8 cellular contexts compared by ENCODE assay signal in the genomic region with DNA sequence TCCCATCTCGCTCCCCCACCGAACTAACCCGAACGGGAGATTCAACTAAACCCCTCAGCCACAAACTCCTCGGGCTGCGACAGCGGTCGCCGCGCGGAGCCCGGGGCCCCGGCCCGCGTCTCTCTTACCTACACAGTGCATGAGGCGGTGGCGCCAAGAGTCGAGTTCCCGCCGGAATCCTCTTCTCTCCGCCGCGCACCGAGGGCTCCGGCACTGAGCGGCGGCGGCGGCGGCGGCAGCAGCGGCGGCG. TPM values are rescaled to one million over a fixed set of nuclear protein-coding genes. Genes with fewer than 3 reads are reported as not detected.
DNase-seq lines count a peak whose midpoint lies in the region; ATAC-seq, FAIRE-seq and TF ChIP-seq lines count a peak whose summit lies in the region.

No MANE protein-coding gene starts in this region.

- peaks cover 2% of the 10 kb centered on the region for H3K36me3 Mint-ChIP-seq in T-helper 1 cell treated with Interleukin-12 subunit alpha and Interleukin-12 subunit beta and Interleukin-4 antibody, amounts not matched to agents 30 μg/mL and 1 μg/mL, for 36 hours (ENCODE audit: low read depth)

- TF ChIP-seq CTCF in kidney (IDR thresholded peaks at IDR 0.05; ENCODE audit: borderline replicate concordance, extremely low read depth, insufficient read depth) = no peak
- TF ChIP-seq CTCF in testis (IDR thresholded peaks at IDR 0.05) = no peak

- intact Hi-C loops in kidney (cut with DNase I) (no loop called here), testis (cut with DNase I; ENCODE audit: low total_unique reads) (no loop called here)

- H3K27ac Mint-ChIP-seq in T-helper 1 cell treated with Interleukin-12 subunit alpha and Interleukin-12 subunit beta and Interleukin-4 antibody, amounts not matched to agents 30 μg/mL and 1 μg/mL, for 36 hours = no peak overlapping the region

- H3K4me1 Mint-ChIP-seq in T-helper 1 cell treated with Interleukin-12 subunit alpha and Interleukin-12 subunit beta and Interleukin-4 antibody, amounts not matched to agents 30 μg/mL and 1 μg/mL, for 36 hours (ENCODE audit: low read depth) = peaks cover 17% of the 10 kb centered on the region

- DNase-seq in T-helper 1 cell (no peak), kidney (no peak), testis (no peak), SKM-1 treated with dmso at 0.1 percent for 144 hours (lab: John Stamatoyannopoulos, UW; ENCODE audit: unreplicated experiment) (no peak), SW 1271 (lab: John Stamatoyannopoulos, UW) (no peak)

- peak overlapping the region; percentile 84 for H3K4me3 Mint-ChIP-seq in T-helper 1 cell treated with Interleukin-12 subunit alpha and Interleukin-12 subunit beta and Interleukin-4 antibody, amounts not matched to agents 30 μg/mL and 1 μg/mL, for 36 hours

- 0 to 1% (median 0%) methylated on average over 9 to 34 of the region's 34 CpGs for WGBS in adipose tissue, 3 donors
- WGBS in testis, 2 donors = 1% methylated on average over 22 of the region's 34 CpGs; no CpG with 5 or more reads in 1 of the 2 donors

- H3K36me3 ChIP-seq in kidney (ENCODE audit: control insufficient read depth in 1 of 2, insufficient read depth in 2 of 2, low read length in 2 of 2) (no peaks in the 10 kb centered on the region), testis (ENCODE audit: low read depth, missing control alignments) (no peaks in the 10 kb centered on the region)

- H3K9ac ChIP-seq in kidney (ENCODE audit: low read length in 2 of 2) = peak overlapping the region in 1 of 2 donors; percentile 76

- peak; percentile 76 for TF ChIP-seq POLR2A in testis (IDR thresholded peaks at IDR 0.05)

- no peaks in the 10 kb centered on the region for H3K9me3 ChIP-seq in kidney (ENCODE audit: control insufficient read depth in 1 of 2, low read length in 2 of 2)
- no peaks in the 10 kb centered on the region for H3K9me3 ChIP-seq in testis

- peak overlapping the region; percentile 78 to 90 for H3K4me3 ChIP-seq in kidney (ENCODE audit: low read length in 2 of 2)
- peak overlapping the region; percentile 98 to 100 for H3K4me3 ChIP-seq in testis

- H3K27me3 Mint-ChIP-seq in T-helper 1 cell treated with Interleukin-12 subunit alpha and Interleukin-12 subunit beta and Interleukin-4 antibody, amounts not matched to agents 30 μg/mL and 1 μg/mL, for 36 hours (ENCODE audit: low read depth) = peaks cover 61% of the 10 kb centered on the region

- H3K27me3 ChIP-seq in testis = no peaks in the 10 kb centered on the region

- no peaks in the 10 kb centered on the region for H3K9me3 Mint-ChIP-seq in T-helper 1 cell treated with Interleukin-12 subunit alpha and Interleukin-12 subunit beta and Interleukin-4 antibody, amounts not matched to agents 30 μg/mL and 1 μg/mL, for 36 hours

- peak; percentile 12 for ATAC-seq in HG03139 (IDR thresholded peaks at IDR 0.05; ENCODE audit: unreplicated experiment)

- H3K27ac ChIP-seq in adipose tissue (ENCODE audit: low read depth, low read length) (peak overlapping the region; percentile 67), kidney (ENCODE audit: low read depth in 2 of 2, low read length in 2 of 2) (peak overlapping the region; percentile 87 to 92), testis (peak overlapping the region; percentile 97)

- H3K4me1 ChIP-seq in kidney (ENCODE audit: control insufficient read depth in 1 of 2, insufficient read depth in 1 of 2, low read depth in 1 of 2, low read length in 2 of 2) (no peaks in the 10 kb centered on the region), testis (peaks cover 4% of the 10 kb centered on the region)

- FAIRE-seq in kidney (lab: Jason Lieb, UNC) = no peak

RNA-seq across cellular contexts. Expression of a gene that starts 0.2 kb away (rescaled TPM):
- polyA plus RNA-seq in adipose tissue = 1 to 10 TPM; 1.2 to 1.9 (median 1.6) TPM
- 13.7 TPM for total RNA-seq in kidney
- 2.8 TPM for polyA plus RNA-seq in kidney (ENCODE audit: insufficient read depth, low read depth, low replicate concordance)
- 10 to 100 TPM; 37.6 to 43.7 TPM for total RNA-seq in testis
- polyA plus RNA-seq in testis (ENCODE audit: insufficient read depth, low read depth, low replicate concordance) = 9.7 TPM
